ENCODE assay signal across 16 cellular contexts in genomic region chr15:90054618-90055097, GRCh38. TPM values are rescaled to one million over a fixed set of nuclear protein-coding genes. Genes with fewer than 3 reads are reported as not detected.
DNase-seq lines count a peak whose midpoint lies in the region; ATAC-seq, FAIRE-seq and TF ChIP-seq lines count a peak whose summit lies in the region.
"Had no signal": no experiment of that assay in that cellular context is flagged by ENCODE, and none has a peak within 500 bp of the region (broad histone marks: within the 10 kb centered on the region; RNA-seq: fewer than 3 reads in every experiment).

No MANE protein-coding gene starts in this region.

- H3K4me3 ChIP-seq in HEK293 (ENCODE audit: low read depth, low read length) = no peak overlapping the region
- H3K4me3 ChIP-seq in endothelial cell of umbilical vein (replicated peaks in 1 of 3; ENCODE audit: insufficient read depth in 1 of 3, low read depth in 1 of 3, low read length in 3 of 3) = no peak overlapping the region
- no peak overlapping the region for H3K4me3 ChIP-seq in pancreas
- H3K4me3 ChIP-seq: adrenal gland, dorsolateral prefrontal cortex, skin epidermis had no signal

- no peaks in the 10 kb centered on the region for H4K20me1 ChIP-seq in endothelial cell of umbilical vein (replicated peaks; ENCODE audit: control insufficient read depth, extremely low read depth, insufficient read depth, low read length)

- 33 to 38% methylated on average over 7 of the region's 7 CpGs for WGBS in pancreas, 2 donors

- DNase-seq in NCI-H2227 treated with DMSO at 0.1 percent for 48 hours (lab: John Stamatoyannopoulos, UW) (peak; percentile 89), endothelial cell of umbilical vein (ENCODE audit: low read depth, low spot score) (peak; percentile 29), pancreas (peak in 2 of 6 donors; percentile 50 to 55), mucosa of gallbladder (ENCODE audit: low spot score) (no peak)
- DNase-seq: adrenal gland, dorsolateral prefrontal cortex, foreskin keratinocyte, natural killer cell, NCI-H524 treated with DMSO at 0.1 percent for 48 hours had no signal

- H3K9me1 ChIP-seq in endothelial cell of umbilical vein (replicated peaks; ENCODE audit: control insufficient read depth, extremely low read depth, insufficient read depth, low read length) = no peaks in the 10 kb centered on the region

- H2AFZ ChIP-seq in endothelial cell of umbilical vein (ENCODE audit: low read depth, low read length) = no peak overlapping the region

- H3K4me1 ChIP-seq in HEK293 (ENCODE audit: control insufficient read depth, insufficient read depth, low read length) (peaks cover 9% of the 10 kb centered on the region), endothelial cell of umbilical vein (ENCODE audit: control insufficient read depth, extremely low read depth, insufficient read depth, low read length) (peaks cover 7% of the 10 kb centered on the region), pancreas (peaks cover 0 to 3% (median 2%) of the 10 kb centered on the region in 3 donors)

- H3K9ac ChIP-seq in endothelial cell of umbilical vein (replicated peaks; ENCODE audit: extremely low read depth, insufficient read depth, low read length) = no peak overlapping the region

- H3K9me3 ChIP-seq in HEK293 (ENCODE audit: control insufficient read depth, insufficient read depth, low read depth, low read length) = no peaks in the 10 kb centered on the region
- H3K9me3 ChIP-seq in endothelial cell of umbilical vein (replicated peaks; ENCODE audit: control insufficient read depth, insufficient read depth, low read length) = no peaks in the 10 kb centered on the region
- H3K9me3 ChIP-seq in pancreas = no peaks in the 10 kb centered on the region
- H3K9me3 ChIP-seq: adrenal gland had no signal

- FAIRE-seq in endothelial cell of umbilical vein (lab: Jason Lieb, UNC) (peak; percentile 73), pancreas (lab: Jason Lieb, UNC) (no peak)
- FAIRE-seq: D721Med, keratinocyte had no signal

- H3K27ac ChIP-seq in HEK293 (ENCODE audit: extremely low read depth, low read depth, low read length) (peak overlapping the region; percentile 11; the same call in 1 of the 2 replicates), endothelial cell of umbilical vein (ENCODE audit: insufficient read depth, low read depth, low read length) (no peak overlapping the region), pancreas (peak overlapping the region; percentile 16 to 50 (median 38))
- H3K27ac ChIP-seq: adrenal gland, foreskin keratinocyte had no signal

- H3K79me2 ChIP-seq in endothelial cell of umbilical vein (ENCODE audit: control insufficient read depth, insufficient read depth, low read length) = peaks cover 10% of the 10 kb centered on the region

- intact Hi-C loops in endothelial cell of umbilical vein (cut with micrococcal nuclease) = loop anchor here (1.0 kb wide), 1 partner anchor 9 kb away; no protein-coding TSS in a partner anchor
- intact Hi-C loops in pancreas (cut with DNase I) = no loop called here

- dilution Hi-C loops in endothelial cell of umbilical vein (cut with MboI; ENCODE audit: extremely low pct_ligation_motif_present, low sequenced_read_pairs) = no loop called here

- TF ChIP-seq CTCF in HEK293 (tag by site-specific recombination; IDR thresholded peaks at IDR 0.05) (no peak), endothelial cell of umbilical vein (IDR thresholded peaks at IDR 0.05; ENCODE audit: extremely low read depth in 1 of 2, insufficient read depth in 1 of 2, low read depth in 1 of 2, low read length in 2 of 2) (no peak), pancreas (IDR thresholded peaks at IDR 0.05) (no peak)

- CTCF ChIA-PET in HEK293 (lab: Yijun Ruan, JAX) = interaction anchor here (0.6 to 3.2 kb wide), 4 partner anchors 16 to 265 kb away, joined by 3 to 17 read pairs (median 4); no protein-coding TSS in a partner anchor
- CTCF ChIA-PET in endothelial cell of umbilical vein (lab: Charles Lee) = interaction anchor here (0.6 to 1.4 kb wide), 3 partner anchors 10 to 58 kb away, joined by 3 to 5 read pairs (median 3); no protein-coding TSS in a partner anchor

- ATAC-seq in pancreas = peak in 3 of 4 donors; percentile 5 to 41 (median 19)
- ATAC-seq in HG02588 (IDR thresholded peaks at IDR 0.05; ENCODE audit: unreplicated experiment) = no peak
- no peak for ATAC-seq in GM21447 (IDR thresholded peaks at IDR 0.05; ENCODE audit: unreplicated experiment)
- ATAC-seq: foreskin keratinocyte, natural killer cell, Right ventricle myocardium inferior had no signal

- TF ChIP-seq POLR2A in endothelial cell of umbilical vein (IDR thresholded peaks at IDR 0.05; ENCODE audit: low read depth, low read length) = no peak

- BruUV-seq in endothelial cell of umbilical vein (replicated peaks; lab: Mats Ljungman, UMichigan) = no TSS peak

- H3K27me3 ChIP-seq in endothelial cell of umbilical vein (ENCODE audit: control insufficient read depth in 2 of 2, insufficient read depth in 2 of 2, low read length in 2 of 2) = no peaks in the 10 kb centered on the region
- H3K27me3 ChIP-seq in pancreas = no peaks in the 10 kb centered on the region
- H3K27me3 ChIP-seq: adrenal gland, dorsolateral prefrontal cortex, foreskin keratinocyte had no signal

- H3K36me3 ChIP-seq in HEK293 (ENCODE audit: control insufficient read depth in 2 of 2, insufficient read depth in 1 of 2, low read length in 2 of 2) (no peaks in the 10 kb centered on the region), endothelial cell of umbilical vein (ENCODE audit: control insufficient read depth in 2 of 2, extremely low read depth in 1 of 2, insufficient read depth in 2 of 2, low read length in 2 of 2) (no peaks in the 10 kb centered on the region), pancreas (no peaks in the 10 kb centered on the region)
- H3K36me3 ChIP-seq: adrenal gland had no signal

- POLR2A ChIA-PET in HEK293 (lab: Yijun Ruan, JAX) = interaction anchor here (0.5 kb wide), 1 partner anchor 88 kb away, joined by 5 read pairs; no protein-coding TSS in a partner anchor
- POLR2A ChIA-PET in endothelial cell of umbilical vein (lab: Charles Lee) = no interaction called here

- no peak overlapping the region for H3K4me2 ChIP-seq in endothelial cell of umbilical vein (ENCODE audit: insufficient read depth, low read length)

TF ChIP-seq in HEK293, 187 proteins besides CTCF, POLR2A, EP300 and RAD21 (continues in another document):
- TF ChIP-seq ZNF121 (tag by site-specific recombination; IDR thresholded peaks at IDR 0.05) (no peak), ZNF132 (tag by site-specific recombination; IDR thresholded peaks at IDR 0.05; ENCODE audit: borderline replicate concordance) (no peak), ZBTB8A (tag by site-specific recombination; IDR thresholded peaks at IDR 0.05) (peak; percentile 46; the same call in 1 of the 2 replicates), ZNF354C (tag by site-specific recombination; IDR thresholded peaks at IDR 0.05; ENCODE audit: borderline replicate concordance, low read depth) (no peak)

TF ChIP-seq in endothelial cell of umbilical vein, 7 proteins besides CTCF, POLR2A, EP300 and RAD21:
- TF ChIP-seq MAX (IDR thresholded peaks at IDR 0.05; ENCODE audit: insufficient read depth, insufficient read length) (no peak), POLR2AphosphoS5 (IDR thresholded peaks at IDR 0.05; ENCODE audit: insufficient read depth, low read depth, low read length) (no peak), EZH2 (IDR thresholded peaks at IDR 0.05; ENCODE audit: borderline replicate concordance, low read depth, low read length, severe bottlenecking) (no peak), GATA2 (IDR thresholded peaks at IDR 0.05; ENCODE audit: insufficient read depth, insufficient read length, low read depth, low read length) (peak; percentile 69)

RNA-seq across cellular contexts. Expression of gene IDH2, which starts 47.6 kb away (rescaled TPM):
- total RNA-seq in endothelial cell of umbilical vein (127 and 133 TPM in 2 replicates), pancreas (100 to 1,000 TPM; 107 to 128 (median 114) TPM), mucosa of gallbladder (73.2 TPM)
- polyA plus RNA-seq in endothelial cell of umbilical vein (123 and 137 TPM in 2 replicates), pancreas (10 to 100 TPM; 53.6 to 55.7 TPM)
- polyA plus RNA-seq in endothelial cell of umbilical vein (2011; cell fraction: cytosol; rRNA removed) = 123 and 138 TPM in 2 replicates
- polyA plus RNA-seq in endothelial cell of umbilical vein (2011; cell fraction: nucleus; rRNA removed) = 64.9 and 74.7 TPM in 2 replicates
- polyA plus RNA-seq in endothelial cell of umbilical vein (2012) = 89.9 and 111 TPM in 2 replicates
- polyA minus RNA-seq in endothelial cell of umbilical vein = 127 and 130 TPM in 2 replicates
- 16.5 TPM for polyA minus RNA-seq in endothelial cell of umbilical vein (2011; cell fraction: cytosol; rRNA and poly(A)+ RNA removed)
- 19.8 and 20.1 TPM in 2 replicates for polyA minus RNA-seq in endothelial cell of umbilical vein (2011; cell fraction: nucleus; rRNA and poly(A)+ RNA removed)

RNA-seq across cellular contexts. Expression of gene ZNF710, which starts 53.5 kb away (rescaled TPM):
- 31.8 and 32.4 TPM in 2 replicates for total RNA-seq in endothelial cell of umbilical vein
- 8.9 and 9.2 TPM in 2 replicates for polyA plus RNA-seq in endothelial cell of umbilical vein
- polyA plus RNA-seq in endothelial cell of umbilical vein (2011; cell fraction: cytosol; rRNA removed) = 7.3 and 7.6 TPM in 2 replicates
- 14.7 and 15.4 TPM in 2 replicates for polyA plus RNA-seq in endothelial cell of umbilical vein (2011; cell fraction: nucleus; rRNA removed)
- 13.5 and 14.2 TPM in 2 replicates for polyA plus RNA-seq in endothelial cell of umbilical vein (2012)
- 13.1 and 14.1 TPM in 2 replicates for polyA minus RNA-seq in endothelial cell of umbilical vein
- 5.4 TPM for polyA minus RNA-seq in endothelial cell of umbilical vein (2011; cell fraction: cytosol; rRNA and poly(A)+ RNA removed)
- 11.5 and 14.6 TPM in 2 replicates for polyA minus RNA-seq in endothelial cell of umbilical vein (2011; cell fraction: nucleus; rRNA and poly(A)+ RNA removed)
- 100 to 1,000 TPM in 1 of 6 donors, 10 to 100 TPM in 5; 31.9 to 298 (median 36.4) TPM for total RNA-seq in pancreas
- 100 to 1,000 TPM in 1 of 2 donors, 10 to 100 TPM in 1; 69.2 to 128 TPM for polyA plus RNA-seq in pancreas
- total RNA-seq in mucosa of gallbladder = 30.2 TPM

Comparison
In these comparisons a context has a peak if more than half of its experiments do, and no peak if none do; other contexts are left out.
1. ATAC-seq: peak in pancreas (3 of 4); none in HG02588 (single experiment) and GM21447 (single experiment).